In genomic region chr19:1261863-1262686, GRCh38 we compare ENCODE assay signal across 9 cellular contexts. TPM values are rescaled to one million over a fixed set of nuclear protein-coding genes. Genes with fewer than 3 reads are reported as not detected.
A peak's percentile ranks its signal among the peaks of the same experiment; 100 is the strongest.
DNase-seq lines count a peak whose midpoint lies in the region; ATAC-seq and TF ChIP-seq lines count a peak whose summit lies in the region.
"Had no signal": no experiment of that assay in that cellular context is flagged by ENCODE, and none has a peak within 500 bp of the region (broad histone marks: within the 10 kb centered on the region; RNA-seq: fewer than 3 reads in every experiment).

No MANE protein-coding gene starts in this region.

- peak overlapping the region; percentile 87 for H3K4me3 Mint-ChIP-seq in activated CD4-positive, alpha-beta T cell treated with anti-CD3 and anti-CD28 coated beads, Interleukin-2, amount 10 ng/mL, durations not matched to agents 7 days and 5 days
- peak overlapping the region; percentile 89 for H3K4me3 Mint-ChIP-seq in T-helper 2 cell treated with Interferon-gamma antibody and Interleukin-4, amounts not matched to agents 5 μg/mL and 100 μg/mL, for 36 hours
- peak overlapping the region; percentile 93 for H3K4me3 Mint-ChIP-seq in natural killer cell treated with Interleukin-12 subunit alpha and Interleukin-12 subunit beta and Interleukin-15 and Interleukin-18, amount 100 ng/mL, for 72 hours

- no peak for TF ChIP-seq CTCF in epithelial cell of proximal tubule (conservative IDR thresholded peaks at IDR 0.05; ENCODE audit: low read depth, low read length)

- no peaks in the 10 kb centered on the region for H3K9me3 Mint-ChIP-seq in activated CD4-positive, alpha-beta T cell treated with anti-CD3 and anti-CD28 coated beads, Interleukin-2, amount 10 ng/mL, durations not matched to agents 7 days and 5 days
- H3K9me3 Mint-ChIP-seq in T-helper 2 cell treated with Interferon-gamma antibody and Interleukin-4, amounts not matched to agents 5 μg/mL and 100 μg/mL, for 36 hours = no peaks in the 10 kb centered on the region
- H3K9me3 Mint-ChIP-seq in natural killer cell treated with Interleukin-12 subunit alpha and Interleukin-12 subunit beta and Interleukin-15 and Interleukin-18, amount 100 ng/mL, for 72 hours = no peaks in the 10 kb centered on the region

- DNase-seq in activated CD4-positive, alpha-beta T cell treated with anti-CD3 and anti-CD28 coated beads, Interleukin-2, amount 10 ng/mL, durations not matched to agents 7 days and 5 days = peak; percentile 33
- DNase-seq in activated CD4-positive, alpha-beta T cell treated with anti-CD3 and anti-CD28 coated beads, Interleukin-2, amount 50 U/mL, for 4 hours = no peak
- no peak for DNase-seq in T-helper 2 cell treated with Interferon-gamma antibody and Interleukin-4, amounts not matched to agents 5 μg/mL and 100 μg/mL, for 36 hours (ENCODE audit: low spot score)
- no peak for DNase-seq in epithelial cell of proximal tubule (ENCODE audit: low read depth)
- DNase-seq in natural killer cell treated with Interleukin-12 subunit alpha and Interleukin-12 subunit beta and Interleukin-15 and Interleukin-18, amount 100 ng/mL, for 72 hours (ENCODE audit: low spot score) = peak; percentile 61
- DNase-seq in GDM1 (lab: John Stamatoyannopoulos, UW) = no peak

- POLR2A ChIA-PET in activated CD4-positive, alpha-beta T cell treated with anti-CD3 and anti-CD28 coated beads, Interleukin-2, amount 10 ng/mL, durations not matched to agents 7 days and 5 days (lab: Charles Lee) = interaction anchor here (0.7 kb wide), 1 partner anchor 11 kb away, joined by 3 read pairs; no protein-coding TSS in a partner anchor

- no peak for ATAC-seq in natural killer cell treated with Interleukin-12 subunit alpha and Interleukin-12 subunit beta and Interleukin-15 and Interleukin-18, amount 100 ng/mL, for 72 hours
- ATAC-seq in HG03520 (IDR thresholded peaks at IDR 0.05; ENCODE audit: unreplicated experiment) (no peak), GM18502 (IDR thresholded peaks at IDR 0.05; ENCODE audit: poor library complexity, unreplicated experiment) (no peak)

- H3K4me3 ChIP-seq in epithelial cell of proximal tubule (ENCODE audit: low read depth, low read length) = peak overlapping the region; percentile 90

- CTCF ChIA-PET in activated CD4-positive, alpha-beta T cell treated with anti-CD3 and anti-CD28 coated beads, Interleukin-2, amount 10 ng/mL, durations not matched to agents 7 days and 5 days (lab: Charles Lee) = interaction anchor here (2.0 to 11.3 kb wide), 3 partner anchors 7 to 18 kb away, joined by 5 to 299 read pairs (median 105); partner anchors contain the start of gene ATP5F1D

- no peaks in the 10 kb centered on the region for H3K27me3 Mint-ChIP-seq in activated CD4-positive, alpha-beta T cell treated with anti-CD3 and anti-CD28 coated beads, Interleukin-2, amount 10 ng/mL, durations not matched to agents 7 days and 5 days
- H3K27me3 Mint-ChIP-seq in T-helper 2 cell treated with Interferon-gamma antibody and Interleukin-4, amounts not matched to agents 5 μg/mL and 100 μg/mL, for 36 hours (ENCODE audit: low read depth) = no peaks in the 10 kb centered on the region
- no peaks in the 10 kb centered on the region for H3K27me3 Mint-ChIP-seq in natural killer cell treated with Interleukin-12 subunit alpha and Interleukin-12 subunit beta and Interleukin-15 and Interleukin-18, amount 100 ng/mL, for 72 hours

- H3K27ac Mint-ChIP-seq in activated CD4-positive, alpha-beta T cell treated with anti-CD3 and anti-CD28 coated beads, Interleukin-2, amount 10 ng/mL, durations not matched to agents 7 days and 5 days = peak overlapping the region; percentile 93
- H3K27ac Mint-ChIP-seq in T-helper 2 cell treated with Interferon-gamma antibody and Interleukin-4, amounts not matched to agents 5 μg/mL and 100 μg/mL, for 36 hours = peak overlapping the region; percentile 90
- peak overlapping the region; percentile 91 to 93 for H3K27ac Mint-ChIP-seq in natural killer cell treated with Interleukin-12 subunit alpha and Interleukin-12 subunit beta and Interleukin-15 and Interleukin-18, amount 100 ng/mL, for 72 hours

- peaks cover 56% of the 10 kb centered on the region for H3K4me1 Mint-ChIP-seq in activated CD4-positive, alpha-beta T cell treated with anti-CD3 and anti-CD28 coated beads, Interleukin-2, amount 10 ng/mL, durations not matched to agents 7 days and 5 days
- H3K4me1 Mint-ChIP-seq in T-helper 2 cell treated with Interferon-gamma antibody and Interleukin-4, amounts not matched to agents 5 μg/mL and 100 μg/mL, for 36 hours (ENCODE audit: low read depth) = peaks cover 42% of the 10 kb centered on the region
- H3K4me1 Mint-ChIP-seq in natural killer cell treated with Interleukin-12 subunit alpha and Interleukin-12 subunit beta and Interleukin-15 and Interleukin-18, amount 100 ng/mL, for 72 hours (ENCODE audit: low read depth in 2 of 2) = peaks cover 29 to 41% of the 10 kb centered on the region in 2 donors

- peaks cover 16% of the 10 kb centered on the region for H3K36me3 Mint-ChIP-seq in activated CD4-positive, alpha-beta T cell treated with anti-CD3 and anti-CD28 coated beads, Interleukin-2, amount 10 ng/mL, durations not matched to agents 7 days and 5 days (ENCODE audit: low read depth)
- peaks cover 13% of the 10 kb centered on the region for H3K36me3 Mint-ChIP-seq in T-helper 2 cell treated with Interferon-gamma antibody and Interleukin-4, amounts not matched to agents 5 μg/mL and 100 μg/mL, for 36 hours (ENCODE audit: low read depth)
- H3K36me3 Mint-ChIP-seq in natural killer cell treated with Interleukin-12 subunit alpha and Interleukin-12 subunit beta and Interleukin-15 and Interleukin-18, amount 100 ng/mL, for 72 hours = no peaks in the 10 kb centered on the region

RNA-seq across cellular contexts. Expression of gene CIRBP, which starts 7.1 kb away (rescaled TPM):
- 100 to 1,000 TPM; 169 to 224 TPM for total RNA-seq in activated CD4-positive, alpha-beta T cell treated with anti-CD3 and anti-CD28 coated beads, Interleukin-2, amount 10 ng/mL, durations not matched to agents 7 days and 5 days
- 165 and 317 TPM in 2 replicates for total RNA-seq in epithelial cell of proximal tubule
- total RNA-seq in natural killer cell treated with Interleukin-12 subunit alpha and Interleukin-12 subunit beta and Interleukin-15 and Interleukin-18, amount 100 ng/mL, for 72 hours = 100 to 1,000 TPM; 226 to 251 TPM

RNA-seq across cellular contexts. Expression of gene FAM174C, which starts 13.3 kb away (rescaled TPM):
- 10 to 100 TPM; 47.8 to 51.5 TPM for total RNA-seq in activated CD4-positive, alpha-beta T cell treated with anti-CD3 and anti-CD28 coated beads, Interleukin-2, amount 10 ng/mL, durations not matched to agents 7 days and 5 days
- 123 and 124 TPM in 2 replicates for total RNA-seq in epithelial cell of proximal tubule
- 10 to 100 TPM; 59.5 to 94.2 TPM for total RNA-seq in natural killer cell treated with Interleukin-12 subunit alpha and Interleukin-12 subunit beta and Interleukin-15 and Interleukin-18, amount 100 ng/mL, for 72 hours

RNA-seq across cellular contexts. Expression of gene MIDN, which starts 13.7 kb away (rescaled TPM):
- total RNA-seq in activated CD4-positive, alpha-beta T cell treated with anti-CD3 and anti-CD28 coated beads, Interleukin-2, amount 10 ng/mL, durations not matched to agents 7 days and 5 days = 10 to 100 TPM; 58.0 to 65.7 TPM
- 44.1 and 66.3 TPM in 2 replicates for total RNA-seq in epithelial cell of proximal tubule
- 10 to 100 TPM; 85.9 to 88.3 TPM for total RNA-seq in natural killer cell treated with Interleukin-12 subunit alpha and Interleukin-12 subunit beta and Interleukin-15 and Interleukin-18, amount 100 ng/mL, for 72 hours

RNA-seq across cellular contexts. Expression of gene ATP5F1D, which starts 20.5 kb away (rescaled TPM):
- 100 to 1,000 TPM; 151 to 166 TPM for total RNA-seq in activated CD4-positive, alpha-beta T cell treated with anti-CD3 and anti-CD28 coated beads, Interleukin-2, amount 10 ng/mL, durations not matched to agents 7 days and 5 days
- total RNA-seq in epithelial cell of proximal tubule = 110 and 114 TPM in 2 replicates
- 100 to 1,000 TPM; 163 to 215 TPM for total RNA-seq in natural killer cell treated with Interleukin-12 subunit alpha and Interleukin-12 subunit beta and Interleukin-15 and Interleukin-18, amount 100 ng/mL, for 72 hours

RNA-seq across cellular contexts. Expression of gene EFNA2, which starts 23.6 kb away (rescaled TPM):
- not detected for total RNA-seq in activated CD4-positive, alpha-beta T cell treated with anti-CD3 and anti-CD28 coated beads, Interleukin-2, amount 10 ng/mL, durations not matched to agents 7 days and 5 days
- total RNA-seq in epithelial cell of proximal tubule = 0.23 and 0.36 TPM in 2 replicates
- total RNA-seq in natural killer cell treated with Interleukin-12 subunit alpha and Interleukin-12 subunit beta and Interleukin-15 and Interleukin-18, amount 100 ng/mL, for 72 hours = not detected
- total RNA-seq: lung microvascular endothelial cell had no signal

Comparison
In these comparisons a context has a peak if more than half of its experiments do, and no peak if none do; other contexts are left out.
1. DNase-seq: peak in activated CD4-positive, alpha-beta T cell treated with anti-CD3 and anti-CD28 coated beads, Interleukin-2, amount 10 ng/mL, durations not matched to agents 7 days and 5 days (single experiment) and natural killer cell treated with Interleukin-12 subunit alpha and Interleukin-12 subunit beta and Interleukin-15 and Interleukin-18, amount 100 ng/mL, for 72 hours (single experiment); none in activated CD4-positive, alpha-beta T cell treated with anti-CD3 and anti-CD28 coated beads, Interleukin-2, amount 50 U/mL, for 4 hours (0 of 2), T-helper 2 cell treated with Interferon-gamma antibody and Interleukin-4, amounts not matched to agents 5 μg/mL and 100 μg/mL, for 36 hours (single experiment), epithelial cell of proximal tubule (single experiment) and GDM1 (single experiment).
2. Peak in every context shown above with its lines, with median percentiles within 50 percentile points of each other: H3K27ac Mint-ChIP-seq and H3K4me3 Mint-ChIP-seq.